Comparison of ENCODE assay signal across 40 cellular contexts in genomic region chrX:119465555-119465954, GRCh38.
"Had no signal": no experiment of that assay in that cellular context is flagged by ENCODE, and none has a peak within 500 bp of the region (broad histone marks: within the 10 kb centered on the region; RNA-seq: fewer than 3 reads in every experiment).

No MANE protein-coding gene starts in this region.

- H3K27me3 Mint-ChIP-seq: activated naive CD4-positive, alpha-beta T cell treated with anti-CD3 and anti-CD28 coated beads, Interleukin-2, amount 50 U/mL, for 24 hours; activated naive CD8-positive, alpha-beta T cell; activated naive CD8-positive, alpha-beta T cell treated with anti-CD3 and anti-CD28 coated beads for 36 hours; activated naive CD8-positive, alpha-beta T cell treated with anti-CD3 and anti-CD28 coated beads, Interleukin-2, amount 10 ng/mL, durations not matched to agents 7 days and 5 days; activated naive CD8-positive, alpha-beta T cell treated with anti-CD3 and anti-CD28 coated beads, Interleukin-2, amount 50 U/mL, for 24 hours; activated T-cell treated with anti-CD3 and anti-CD28 coated beads, Interleukin-2, amount 50 U/mL, for 24 hours; activated T-helper 17 cell treated with anti-CD3 and anti-CD28 coated beads, Interleukin-2, amount 50 U/mL, for 72 hours; brain; central memory CD8-positive, alpha-beta T cell had no signal

- H3K9me3 Mint-ChIP-seq: activated naive CD4-positive, alpha-beta T cell treated with anti-CD3 and anti-CD28 coated beads for 36 hours; activated naive CD4-positive, alpha-beta T cell treated with anti-CD3 and anti-CD28 coated beads, Interleukin-2, amount 10 ng/mL, durations not matched to agents 7 days and 5 days; activated naive CD4-positive, alpha-beta T cell treated with anti-CD3 and anti-CD28 coated beads, Interleukin-2, amount 50 U/mL, for 24 hours; activated naive CD4-positive, alpha-beta T cell treated with anti-CD3 and anti-CD28 coated beads, Interleukin-2, amount 50 U/mL, for 72 hours; activated naive CD8-positive, alpha-beta T cell treated with anti-CD3 and anti-CD28 coated beads for 36 hours; activated naive CD8-positive, alpha-beta T cell treated with anti-CD3 and anti-CD28 coated beads, Interleukin-2, amount 10 ng/mL, durations not matched to agents 7 days and 5 days; activated naive CD8-positive, alpha-beta T cell treated with anti-CD3 and anti-CD28 coated beads, Interleukin-2, amount 50 U/mL, for 24 hours; activated T-cell treated with anti-CD3 and anti-CD28 coated beads, Interleukin-2, amount 50 U/mL, for 24 hours; activated T-cell treated with anti-CD3 and anti-CD28 coated beads, Interleukin-2, amount 50 U/mL, for 4 hours; activated T-cell treated with anti-CD3 and anti-CD28 coated beads, Interleukin-2, amount 50 U/mL, for 72 hours; activated T-helper 1 cell treated with anti-CD3 and anti-CD28 coated beads, Interleukin-12 subunit alpha, Interleukin-12 subunit beta, Interleukin-2, Interleukin-4 antibody, amounts not matched to agents 30 ng/mL and 10 ng/mL and 1 ng/mL, durations not matched to agents 14 hours and 24 hours and 36 hours; activated T-helper 17 cell treated with anti-CD3 and anti-CD28 coated beads, Interleukin-2, amount 50 U/mL, for 72 hours; activated T-helper 2 cell treated with anti-CD3 and anti-CD28 coated beads, Interferon-gamma antibody, Interleukin-2, Interleukin-4, amounts not matched to agents 10 μg/mL and 5 μg/mL and 100 μg/mL, durations not matched to agents 14 hours and 24 hours and 36 hours; central memory CD8-positive, alpha-beta T cell had no signal

- H3K9me3 ChIP-seq: adrenal gland, ascending aorta, body of pancreas, breast epithelium had no signal

- FAIRE-seq: astrocyte, bronchial epithelial cell had no signal

- DNase-seq: activated effector memory CD4-positive, alpha-beta T cell treated with anti-CD3 and anti-CD28 coated beads, Interleukin-2, amount 50 U/mL, for 16 hours; activated effector memory CD4-positive, alpha-beta T cell treated with Interleukin-2 at 50 U/mL for 16 hours; activated gamma-delta T cell; activated gamma-delta T cell treated with Interleukin-2 at 50 U/mL for 16 hours; activated naive CD4-positive, alpha-beta T cell; activated naive CD4-positive, alpha-beta T cell treated with anti-CD3 and anti-CD28 coated beads for 36 hours; activated naive CD4-positive, alpha-beta T cell treated with anti-CD3 and anti-CD28 coated beads, Interleukin-2, amount 10 ng/mL, durations not matched to agents 7 days and 5 days; activated naive CD4-positive, alpha-beta T cell treated with anti-CD3 and anti-CD28 coated beads, Interleukin-2, amount 50 U/mL, for 16 hours; activated naive CD4-positive, alpha-beta T cell treated with Interleukin-2 at 50 U/mL for 16 hours; activated naive CD8-positive, alpha-beta T cell treated with anti-CD3 and anti-CD28 coated beads for 36 hours; activated naive CD8-positive, alpha-beta T cell treated with anti-CD3 and anti-CD28 coated beads, Interleukin-2, amount 10 ng/mL, durations not matched to agents 7 days and 5 days; activated naive CD8-positive, alpha-beta T cell treated with anti-CD3 and anti-CD28 coated beads, Interleukin-2, amount 50 U/mL, for 24 hours; activated T-cell treated with anti-CD3 and anti-CD28 coated beads, Interleukin-2, amount 50 U/mL, for 1 hour; activated T-cell treated with anti-CD3 and anti-CD28 coated beads, Interleukin-2, amount 50 U/mL, for 24 hours; activated T-cell treated with anti-CD3 and anti-CD28 coated beads, Interleukin-2, amount 50 U/mL, for 4 hours; activated T-cell treated with anti-CD3 and anti-CD28 coated beads, Interleukin-2, amount 50 U/mL, for 48 hours; activated T-cell treated with anti-CD3 and anti-CD28 coated beads, Interleukin-2, amount 50 U/mL, for 72 hours; adrenal gland; amniotic stem cell; amygdala; anterior cingulate cortex; aorta; body of pancreas; brain microvascular endothelial cell; caudate nucleus; central memory CD4-positive, alpha-beta T cell; cerebellar nuclear complex had no signal

- H3K36me3 Mint-ChIP-seq: activated naive CD4-positive, alpha-beta T cell treated with anti-CD3 and anti-CD28 coated beads, Interleukin-2, amount 50 U/mL, for 24 hours; activated naive CD8-positive, alpha-beta T cell had no signal

- H3K4me3 ChIP-seq: adrenal gland, ascending aorta, body of pancreas, breast epithelium, cardiac muscle cell had no signal

- H3K27ac ChIP-seq: adrenal gland, ascending aorta, brain microvascular endothelial cell, breast epithelium, cardiac muscle cell had no signal

- H3K27ac Mint-ChIP-seq: activated naive CD4-positive, alpha-beta T cell treated with anti-CD3 and anti-CD28 coated beads for 36 hours; activated naive CD4-positive, alpha-beta T cell treated with anti-CD3 and anti-CD28 coated beads, Interleukin-2, amount 10 ng/mL, durations not matched to agents 7 days and 5 days; activated naive CD4-positive, alpha-beta T cell treated with anti-CD3 and anti-CD28 coated beads, Interleukin-2, amount 50 U/mL, for 24 hours; activated naive CD4-positive, alpha-beta T cell treated with anti-CD3 and anti-CD28 coated beads, Interleukin-2, amount 50 U/mL, for 72 hours; activated naive CD8-positive, alpha-beta T cell; activated naive CD8-positive, alpha-beta T cell treated with anti-CD3 and anti-CD28 coated beads for 36 hours; activated naive CD8-positive, alpha-beta T cell treated with anti-CD3 and anti-CD28 coated beads, Interleukin-2, amount 10 ng/mL, durations not matched to agents 7 days and 5 days; activated naive CD8-positive, alpha-beta T cell treated with anti-CD3 and anti-CD28 coated beads, Interleukin-2, amount 50 U/mL, for 24 hours; activated T-cell treated with anti-CD3 and anti-CD28 coated beads, Interleukin-2, amount 50 U/mL, for 24 hours; activated T-cell treated with anti-CD3 and anti-CD28 coated beads, Interleukin-2, amount 50 U/mL, for 72 hours; activated T-helper 1 cell treated with anti-CD3 and anti-CD28 coated beads, Interleukin-12 subunit alpha, Interleukin-12 subunit beta, Interleukin-2, Interleukin-4 antibody, amounts not matched to agents 30 ng/mL and 10 ng/mL and 1 ng/mL, durations not matched to agents 14 hours and 24 hours and 36 hours; activated T-helper 17 cell treated with anti-CD3 and anti-CD28 coated beads, Interleukin-2, amount 50 U/mL, for 72 hours; activated T-helper 2 cell treated with anti-CD3 and anti-CD28 coated beads, Interferon-gamma antibody, Interleukin-2, Interleukin-4, amounts not matched to agents 10 μg/mL and 5 μg/mL and 100 μg/mL, durations not matched to agents 14 hours and 24 hours and 36 hours; brain had no signal

- H3K36me3 ChIP-seq: breast epithelium had no signal

- H3K4me3 Mint-ChIP-seq: activated naive CD4-positive, alpha-beta T cell treated with anti-CD3 and anti-CD28 coated beads for 36 hours; activated naive CD4-positive, alpha-beta T cell treated with anti-CD3 and anti-CD28 coated beads, Interleukin-2, amount 10 ng/mL, durations not matched to agents 7 days and 5 days; activated naive CD8-positive, alpha-beta T cell; activated naive CD8-positive, alpha-beta T cell treated with anti-CD3 and anti-CD28 coated beads for 36 hours; activated naive CD8-positive, alpha-beta T cell treated with anti-CD3 and anti-CD28 coated beads, Interleukin-2, amount 10 ng/mL, durations not matched to agents 7 days and 5 days; activated naive CD8-positive, alpha-beta T cell treated with anti-CD3 and anti-CD28 coated beads, Interleukin-2, amount 50 U/mL, for 24 hours; activated T-cell treated with anti-CD3 and anti-CD28 coated beads, Interleukin-2, amount 50 U/mL, for 24 hours; activated T-cell treated with anti-CD3 and anti-CD28 coated beads, Interleukin-2, amount 50 U/mL, for 4 hours; activated T-cell treated with anti-CD3 and anti-CD28 coated beads, Interleukin-2, amount 50 U/mL, for 72 hours; activated T-helper 1 cell treated with anti-CD3 and anti-CD28 coated beads, Interleukin-12 subunit alpha, Interleukin-12 subunit beta, Interleukin-2, Interleukin-4 antibody, amounts not matched to agents 30 ng/mL and 10 ng/mL and 1 ng/mL, durations not matched to agents 14 hours and 24 hours and 36 hours; activated T-helper 17 cell treated with anti-CD3 and anti-CD28 coated beads, Interleukin-2, amount 50 U/mL, for 72 hours; central memory CD8-positive, alpha-beta T cell had no signal

- H3K4me1 Mint-ChIP-seq: activated T-helper 17 cell treated with anti-CD3 and anti-CD28 coated beads, Interleukin-2, amount 50 U/mL, for 72 hours had no signal

- H3K27me3 ChIP-seq: adrenal gland, ascending aorta, body of pancreas, brain microvascular endothelial cell, breast epithelium, cardiac muscle cell had no signal

- H3K4me1 ChIP-seq: adrenal gland, breast epithelium had no signal

- ATAC-seq: activated naive CD4-positive, alpha-beta T cell treated with anti-CD3 and anti-CD28 coated beads, Interleukin-2, amount 50 U/mL, for 72 hours; activated naive CD8-positive, alpha-beta T cell treated with anti-CD3 and anti-CD28 coated beads, Interleukin-2, amount 50 U/mL, for 24 hours; activated T-cell treated with anti-CD3 and anti-CD28 coated beads, Interleukin-2, amount 50 U/mL, for 4 hours; activated T-cell treated with anti-CD3 and anti-CD28 coated beads, Interleukin-2, amount 50 U/mL, for 72 hours; activated T-helper 17 cell treated with anti-CD3 and anti-CD28 coated beads, Interleukin-2, amount 50 U/mL, for 72 hours; body of pancreas had no signal
